In genomic region chr21:42376338-42376982, GRCh38 we compare ENCODE assay signal across 20 cellular contexts. TPM values are rescaled to one million over a fixed set of nuclear protein-coding genes. Genes with fewer than 3 reads are reported as not detected.
DNase-seq lines count a peak whose midpoint lies in the region; ATAC-seq, FAIRE-seq and TF ChIP-seq lines count a peak whose summit lies in the region.
"Had no signal": no experiment of that assay in that cellular context is flagged by ENCODE, and none has a peak within 500 bp of the region (broad histone marks: within the 10 kb centered on the region; RNA-seq: fewer than 3 reads in every experiment).

No MANE protein-coding gene starts in this region.

- 0 out of 2 replicates have a peak, but pooled peaks have one; percentile 4 for TF ChIP-seq CTCF in 22Rv1 (IDR thresholded peaks at IDR 0.05)
- no peak for TF ChIP-seq CTCF in left lung (IDR thresholded peaks at IDR 0.05)

- intact Hi-C loops in left lung (cut with DNase I) = no loop called here

- H3K4me1 ChIP-seq in left lung = no peaks in the 10 kb centered on the region
- H3K4me1 ChIP-seq: right lobe of liver, tibial nerve had no signal

- H3K4me3 Mint-ChIP-seq in activated T-helper 17 cell treated with anti-CD3 and anti-CD28 coated beads, Interleukin-2, amount 50 U/mL, for 72 hours = peak overlapping the region; percentile 69
- H3K4me3 Mint-ChIP-seq: activated naive CD8-positive, alpha-beta T cell; neural crest cell had no signal

- TF ChIP-seq POLR2A in H54 (IDR thresholded peaks at IDR 0.05; ENCODE audit: low read depth, low read length) = 0 out of 2 replicates have a peak, but pooled peaks have one; percentile 5

- no peaks in the 10 kb centered on the region for H3K9me3 Mint-ChIP-seq in activated T-helper 17 cell treated with anti-CD3 and anti-CD28 coated beads, Interleukin-2, amount 50 U/mL, for 72 hours
- H3K9me3 Mint-ChIP-seq: neural crest cell had no signal

- H3K27me3 ChIP-seq in left lung = peaks cover 0 to 19% of the 10 kb centered on the region in 2 donors
- H3K27me3 ChIP-seq: right lobe of liver had no signal

- H3K9me3 ChIP-seq in left lung = peaks cover 0 to 2% of the 10 kb centered on the region in 2 donors
- H3K9me3 ChIP-seq: right lobe of liver had no signal

- H3K36me3 ChIP-seq in left lung = no peaks in the 10 kb centered on the region
- H3K36me3 ChIP-seq: right lobe of liver, tibial nerve had no signal

- no peaks in the 10 kb centered on the region for H3K27me3 Mint-ChIP-seq in activated T-helper 17 cell treated with anti-CD3 and anti-CD28 coated beads, Interleukin-2, amount 50 U/mL, for 72 hours
- H3K27me3 Mint-ChIP-seq: activated naive CD8-positive, alpha-beta T cell had no signal

- no peak for DNase-seq in H54 (ENCODE audit: insufficient read length, low spot score)
- peak in 1 of 2 donors; percentile 69 for DNase-seq in left lung
- no peak for DNase-seq in NOMO-1 treated with DMSO at 0.1 percent for 48 hours (lab: John Stamatoyannopoulos, UW; ENCODE audit: unreplicated experiment)
- DNase-seq in GM19239 (ENCODE audit: insufficient read length, low spot score) = no peak
- no peak for DNase-seq in occipital lobe (lab: John Stamatoyannopoulos, UW)
- DNase-seq: activated CD4-positive, CD25-positive, alpha-beta regulatory T cell; activated CD8-positive, alpha-beta memory T cell treated with anti-CD3 and anti-CD28 coated beads, Interleukin-2, amount 50 U/mL, for 4 hours; foreskin fibroblast; NCI-H1436; NCI-H2227 treated with DMSO at 0.1 percent for 48 hours; stimulated activated CD4-positive, alpha-beta T cell treated with anti-CD3 and anti-CD28 coated beads, Interleukin-2, amount 100 ng/mL, for 48 hours had no signal

- H3K27ac Mint-ChIP-seq in activated T-helper 17 cell treated with anti-CD3 and anti-CD28 coated beads, Interleukin-2, amount 50 U/mL, for 72 hours = no peak overlapping the region
- H3K27ac Mint-ChIP-seq: activated naive CD8-positive, alpha-beta T cell had no signal

- ATAC-seq in activated T-helper 17 cell treated with anti-CD3 and anti-CD28 coated beads, Interleukin-2, amount 50 U/mL, for 72 hours (replicated peaks) = no peak
- ATAC-seq in left lung (peak; percentile 70), HG03432 (IDR thresholded peaks at IDR 0.05; ENCODE audit: unreplicated experiment) (no peak)
- ATAC-seq: SK-N-SH treated with all-trans-retinoic acid at 6 μM for 48 hours had no signal

- no peak overlapping the region for H3K4me3 ChIP-seq in left lung
- H3K4me3 ChIP-seq: right lobe of liver, tibial nerve had no signal

- peaks cover 73% of the 10 kb centered on the region for H3K36me3 Mint-ChIP-seq in activated T-helper 17 cell treated with anti-CD3 and anti-CD28 coated beads, Interleukin-2, amount 50 U/mL, for 72 hours (ENCODE audit: low read depth)

- H3K27ac ChIP-seq in 22Rv1 (no peak overlapping the region), left lung (no peak overlapping the region)
- H3K27ac ChIP-seq: right lobe of liver, tibial nerve had no signal

- FAIRE-seq in H54 (lab: Jason Lieb, UNC) = no peak
- no peak for FAIRE-seq in GM19239 (lab: Jason Lieb, UNC)

- H3K4me1 Mint-ChIP-seq in activated T-helper 17 cell treated with anti-CD3 and anti-CD28 coated beads, Interleukin-2, amount 50 U/mL, for 72 hours = peaks cover 23% of the 10 kb centered on the region
- H3K4me1 Mint-ChIP-seq: neural crest cell had no signal

RNA-seq across cellular contexts. Expression of gene TFF1, which starts 10.1 kb away (rescaled TPM):
- total RNA-seq in activated T-helper 17 cell treated with anti-CD3 and anti-CD28 coated beads, Interleukin-2, amount 50 U/mL, for 72 hours = not detected
- total RNA-seq in left lung = not detected
- not detected for total RNA-seq in occipital lobe
- total RNA-seq: lung microvascular endothelial cell, neural crest cell, right lobe of liver, tibial nerve had no signal

RNA-seq across cellular contexts. Expression of gene TMPRSS3, which starts 19.4 kb away (rescaled TPM):
- 100 to 1,000 TPM in 1 of 2 donors, 10 to 100 TPM in 1; 24.0 to 163 TPM for total RNA-seq in activated T-helper 17 cell treated with anti-CD3 and anti-CD28 coated beads, Interleukin-2, amount 50 U/mL, for 72 hours
- 1 to 10 TPM; 2.9 to 4.8 TPM for total RNA-seq in left lung
- not detected for total RNA-seq in occipital lobe
- total RNA-seq: lung microvascular endothelial cell, neural crest cell, tibial nerve had no signal

RNA-seq across cellular contexts. Expression of gene TFF2, which starts 25.7 kb away (rescaled TPM):
- not detected for total RNA-seq in activated T-helper 17 cell treated with anti-CD3 and anti-CD28 coated beads, Interleukin-2, amount 50 U/mL, for 72 hours
- total RNA-seq in left lung = not detected
- total RNA-seq in occipital lobe = not detected
- total RNA-seq: lung microvascular endothelial cell, neural crest cell, tibial nerve had no signal

RNA-seq across cellular contexts. Expression of gene UBASH3A, which starts 27.2 kb away (rescaled TPM):
- total RNA-seq in activated T-helper 17 cell treated with anti-CD3 and anti-CD28 coated beads, Interleukin-2, amount 50 U/mL, for 72 hours = 10 to 100 TPM; 28.3 to 42.1 TPM
- total RNA-seq in left lung = 1 to 10 TPM in 1 of 2 donors, under 1 TPM in 1; 0.67 to 1.3 TPM
- total RNA-seq in occipital lobe = not detected
- total RNA-seq: lung microvascular endothelial cell, neural crest cell had no signal

Comparison
In these comparisons a context has a peak if more than half of its experiments do, and no peak if none do; other contexts are left out.
1. RNA of gene TMPRSS3, which starts 19.4 kb away (total RNA-seq): 24.0 to 163 TPM in activated T-helper 17 cell treated with anti-CD3 and anti-CD28 coated beads, Interleukin-2, amount 50 U/mL, for 72 hours; 2.9 to 4.8 TPM in left lung and not detected in occipital lobe (single experiment); every median in the first group is over 4 times any median in the second.